Comparison of ENCODE assay signal across 8 cellular contexts in the genomic region with DNA sequence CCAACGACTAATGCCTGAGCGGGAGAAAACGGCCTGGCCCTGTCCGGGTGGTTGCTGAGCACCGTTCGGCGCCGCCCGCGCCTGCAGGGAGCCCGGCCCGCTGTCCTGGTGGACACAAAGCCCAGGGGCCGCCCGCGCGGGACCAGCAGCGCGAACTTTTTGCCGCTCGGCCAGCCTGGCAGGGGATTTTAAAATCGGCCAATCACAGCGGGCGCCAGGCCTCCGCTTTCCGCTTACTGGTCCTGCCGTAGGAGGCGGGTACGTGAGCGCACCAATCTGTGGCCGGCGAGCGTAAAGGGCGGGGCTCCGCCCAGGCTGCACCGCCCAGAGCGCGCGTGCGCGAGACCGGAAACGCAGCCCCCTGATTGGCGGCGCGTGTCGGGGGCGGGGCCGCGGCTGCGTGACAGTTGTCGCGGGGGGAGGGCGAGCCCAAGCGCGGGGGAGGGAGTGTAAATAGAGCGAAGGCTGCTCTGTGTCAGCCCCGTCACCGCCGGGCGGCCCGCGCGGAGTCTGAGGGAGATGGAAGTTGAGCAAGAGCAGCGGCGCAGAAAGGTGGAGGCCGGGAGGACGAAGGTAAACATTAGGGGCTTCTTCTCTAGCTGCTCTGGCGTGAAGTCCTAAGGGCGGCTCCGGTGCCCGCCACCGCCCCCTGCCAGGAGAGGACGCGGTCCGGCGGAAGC. TPM values are rescaled to one million over a fixed set of nuclear protein-coding genes. Genes with fewer than 3 reads are reported as not detected.
DNase-seq lines count a peak whose midpoint lies in the region; ATAC-seq, FAIRE-seq and TF ChIP-seq lines count a peak whose summit lies in the region.

A gene (minus strand): TSS at position 161 of the 680 bp plus-strand sequence. CDS start 1,132 bp downstream, outside the sequence.
A gene with protein sequence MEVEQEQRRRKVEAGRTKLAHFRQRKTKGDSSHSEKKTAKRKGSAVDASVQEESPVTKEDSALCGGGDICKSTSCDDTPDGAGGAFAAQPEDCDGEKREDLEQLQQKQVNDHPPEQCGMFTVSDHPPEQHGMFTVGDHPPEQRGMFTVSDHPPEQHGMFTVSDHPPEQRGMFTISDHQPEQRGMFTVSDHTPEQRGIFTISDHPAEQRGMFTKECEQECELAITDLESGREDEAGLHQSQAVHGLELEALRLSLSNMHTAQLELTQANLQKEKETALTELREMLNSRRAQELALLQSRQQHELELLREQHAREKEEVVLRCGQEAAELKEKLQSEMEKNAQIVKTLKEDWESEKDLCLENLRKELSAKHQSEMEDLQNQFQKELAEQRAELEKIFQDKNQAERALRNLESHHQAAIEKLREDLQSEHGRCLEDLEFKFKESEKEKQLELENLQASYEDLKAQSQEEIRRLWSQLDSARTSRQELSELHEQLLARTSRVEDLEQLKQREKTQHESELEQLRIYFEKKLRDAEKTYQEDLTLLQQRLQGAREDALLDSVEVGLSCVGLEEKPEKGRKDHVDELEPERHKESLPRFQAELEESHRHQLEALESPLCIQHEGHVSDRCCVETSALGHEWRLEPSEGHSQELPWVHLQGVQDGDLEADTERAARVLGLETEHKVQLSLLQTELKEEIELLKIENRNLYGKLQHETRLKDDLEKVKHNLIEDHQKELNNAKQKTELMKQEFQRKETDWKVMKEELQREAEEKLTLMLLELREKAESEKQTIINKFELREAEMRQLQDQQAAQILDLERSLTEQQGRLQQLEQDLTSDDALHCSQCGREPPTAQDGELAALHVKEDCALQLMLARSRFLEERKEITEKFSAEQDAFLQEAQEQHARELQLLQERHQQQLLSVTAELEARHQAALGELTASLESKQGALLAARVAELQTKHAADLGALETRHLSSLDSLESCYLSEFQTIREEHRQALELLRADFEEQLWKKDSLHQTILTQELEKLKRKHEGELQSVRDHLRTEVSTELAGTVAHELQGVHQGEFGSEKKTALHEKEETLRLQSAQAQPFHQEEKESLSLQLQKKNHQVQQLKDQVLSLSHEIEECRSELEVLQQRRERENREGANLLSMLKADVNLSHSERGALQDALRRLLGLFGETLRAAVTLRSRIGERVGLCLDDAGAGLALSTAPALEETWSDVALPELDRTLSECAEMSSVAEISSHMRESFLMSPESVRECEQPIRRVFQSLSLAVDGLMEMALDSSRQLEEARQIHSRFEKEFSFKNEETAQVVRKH (N-terminal part only) (plus strand): TSS at position 447 of the 680 bp plus-strand sequence. CDS start 73 bp downstream, at position 520.

- ATAC-seq in HG02798 (IDR thresholded peaks at IDR 0.05; ENCODE audit: poor library complexity, unreplicated experiment): peak; percentile 88
- ATAC-seq in activated naive CD8-positive, alpha-beta T cell treated with anti-CD3 and anti-CD28 coated beads, Interleukin-2, amount 10 ng/mL, durations not matched to agents 7 days and 5 days (ENCODE audit: low read depth): peak; percentile 87
- ATAC-seq in pancreas: peak; percentile 91 to 95 (median 92)

- 0% methylated on average over 51 to 76 of the region's 76 CpGs for WGBS in pancreas, 2 donors

- H3K36me3 ChIP-seq in cardiac muscle cell: no peaks in the 10 kb centered on the region
- no peaks in the 10 kb centered on the region for H3K36me3 ChIP-seq in pancreas
- peaks cover 7 to 17% (median 9%) of the 10 kb centered on the region in 3 donors for H3K36me3 ChIP-seq in tibial artery

- peak within 1 kb of the TSS; percentile 93 for H3K27ac ChIP-seq in cardiac muscle cell
- H3K27ac ChIP-seq in pancreas: peak within 1 kb of the TSS; percentile 87 to 98 (median 91)
- H3K27ac ChIP-seq in tibial artery: peak within 1 kb of the TSS; percentile 85 to 99

- peak within 1 kb of the TSS; percentile 98 for H3K4me3 Mint-ChIP-seq in activated naive CD8-positive, alpha-beta T cell treated with anti-CD3 and anti-CD28 coated beads, Interleukin-2, amount 10 ng/mL, durations not matched to agents 7 days and 5 days

- DNase-seq in NCI-H1417 treated with DMSO at 0.1 percent for 48 hours (lab: John Stamatoyannopoulos, UW) (peak; percentile 92), SW 1271 (lab: John Stamatoyannopoulos, UW) (peak; percentile 84 to 92), cardiac muscle cell (ENCODE audit: low read depth in 1 of 2, low spot score in 1 of 2) (peak; percentile 98 to 99), pancreas (peak; percentile 97 to 99 (median 99)), tibial artery (peak; percentile 97 to 99)
- DNase-seq in activated naive CD8-positive, alpha-beta T cell treated with anti-CD3 and anti-CD28 coated beads, Interleukin-2, amount 10 ng/mL, durations not matched to agents 7 days and 5 days: peak; percentile 100

- H3K4me1 ChIP-seq in cardiac muscle cell (ENCODE audit: low read depth): peaks cover 10% of the 10 kb centered on the region
- H3K4me1 ChIP-seq in pancreas: peaks cover 5 to 10% (median 10%) of the 10 kb centered on the region in 3 donors
- H3K4me1 ChIP-seq in tibial artery: peaks cover 0 to 27% (median 20%) of the 10 kb centered on the region in 4 donors

- H3K4me1 Mint-ChIP-seq in activated naive CD8-positive, alpha-beta T cell treated with anti-CD3 and anti-CD28 coated beads, Interleukin-2, amount 10 ng/mL, durations not matched to agents 7 days and 5 days: peaks cover 32% of the 10 kb centered on the region

- peak within 1 kb of the TSS; percentile 100 for H3K4me3 ChIP-seq in GM12875 (ENCODE audit: low read depth, low read length)
- H3K4me3 ChIP-seq in cardiac muscle cell: peak within 1 kb of the TSS; percentile 86
- H3K4me3 ChIP-seq in pancreas: peak within 1 kb of the TSS; percentile 84 to 99 (median 91)
- H3K4me3 ChIP-seq in tibial artery: peak within 1 kb of the TSS; percentile 70 to 100

- POLR2A ChIA-PET in activated naive CD8-positive, alpha-beta T cell treated with anti-CD3 and anti-CD28 coated beads, Interleukin-2, amount 10 ng/mL, durations not matched to agents 7 days and 5 days (lab: Charles Lee): interaction anchor here (0.7 to 4.2 kb wide), 11 partner anchors 20 to 311 kb away, joined by 3 to 32 read pairs (median 5); a partner anchor contains a TSS

- intact Hi-C loops in pancreas (cut with DNase I) (no loop called here), tibial artery (cut with DNase I; ENCODE audit: low total_unique reads) (loop anchor here (2.0 to 10.0 kb wide), 2 partner anchors 37 to 99 kb away; a partner anchor contains a TSS)

- FAIRE-seq in pancreas (lab: Jason Lieb, UNC): no peak

- H3K36me3 Mint-ChIP-seq in activated naive CD8-positive, alpha-beta T cell treated with anti-CD3 and anti-CD28 coated beads, Interleukin-2, amount 10 ng/mL, durations not matched to agents 7 days and 5 days: peaks cover 31% of the 10 kb centered on the region

- no peaks in the 10 kb centered on the region for H3K9me3 Mint-ChIP-seq in activated naive CD8-positive, alpha-beta T cell treated with anti-CD3 and anti-CD28 coated beads, Interleukin-2, amount 10 ng/mL, durations not matched to agents 7 days and 5 days

- H3K27me3 Mint-ChIP-seq in activated naive CD8-positive, alpha-beta T cell treated with anti-CD3 and anti-CD28 coated beads, Interleukin-2, amount 10 ng/mL, durations not matched to agents 7 days and 5 days: no peaks in the 10 kb centered on the region

- peak within 1 kb of the TSS; percentile 99 for H3K27ac Mint-ChIP-seq in activated naive CD8-positive, alpha-beta T cell treated with anti-CD3 and anti-CD28 coated beads, Interleukin-2, amount 10 ng/mL, durations not matched to agents 7 days and 5 days

- TF ChIP-seq CTCF in GM12875 (IDR thresholded peaks at IDR 0.05; ENCODE audit: borderline replicate concordance, insufficient read depth, low read depth, low read length): no peak
- no peak for TF ChIP-seq CTCF in cardiac muscle cell (IDR thresholded peaks at IDR 0.05; ENCODE audit: low read depth, low read length)
- TF ChIP-seq CTCF in pancreas (IDR thresholded peaks at IDR 0.05): no peak
- no peak for TF ChIP-seq CTCF in tibial artery (IDR thresholded peaks at IDR 0.05)

- H3K27me3 ChIP-seq in cardiac muscle cell: no peaks in the 10 kb centered on the region
- H3K27me3 ChIP-seq in pancreas: no peaks in the 10 kb centered on the region
- H3K27me3 ChIP-seq in tibial artery: no peaks in the 10 kb centered on the region

- H3K9me3 ChIP-seq in cardiac muscle cell (ENCODE audit: low read depth): no peaks in the 10 kb centered on the region
- H3K9me3 ChIP-seq in pancreas: no peaks in the 10 kb centered on the region
- no peaks in the 10 kb centered on the region for H3K9me3 ChIP-seq in tibial artery

RNA-seq across cellular contexts. Expression of the first gene that starts in this region (rescaled TPM):
- 10 to 100 TPM; 50.1 to 53.9 TPM for total RNA-seq in activated naive CD8-positive, alpha-beta T cell treated with anti-CD3 and anti-CD28 coated beads, Interleukin-2, amount 10 ng/mL, durations not matched to agents 7 days and 5 days
- total RNA-seq in cardiac muscle cell (15.5 and 32.6 TPM in 2 replicates), pancreas (1 to 10 TPM in 4 of 6 donors, under 1 TPM in 2; 0.88 to 2.8 (median 1.9) TPM)
- polyA plus RNA-seq in cardiac muscle cell (11.1 and 36.5 TPM in 2 replicates), pancreas (10 to 100 TPM in 1 of 2 donors, 1 to 10 TPM in 1; 8.8 to 13.1 TPM)

RNA-seq across cellular contexts. Expression of the second gene that starts in this region (rescaled TPM):
- total RNA-seq in activated naive CD8-positive, alpha-beta T cell treated with anti-CD3 and anti-CD28 coated beads, Interleukin-2, amount 10 ng/mL, durations not matched to agents 7 days and 5 days: 10 to 100 TPM; 85.4 to 86.1 TPM
- total RNA-seq in cardiac muscle cell (26.6 and 31.3 TPM in 2 replicates), pancreas (10 to 100 TPM in 3 of 6 donors, 1 to 10 TPM in 3; 8.1 to 13.5 (median 10.0) TPM)
- polyA plus RNA-seq in cardiac muscle cell (18.3 and 26.2 TPM in 2 replicates), pancreas (10 to 100 TPM; 14.2 to 15.5 TPM)

Comparison
In these comparisons a context has a peak if more than half of its experiments do, and no peak if none do; other contexts are left out.
1. Peak in every context shown above with its lines: DNase-seq, ATAC-seq, H3K4me3 ChIP-seq and H3K27ac ChIP-seq.